Comparison of ENCODE assay signal across 17 cellular contexts in the genomic region with DNA sequence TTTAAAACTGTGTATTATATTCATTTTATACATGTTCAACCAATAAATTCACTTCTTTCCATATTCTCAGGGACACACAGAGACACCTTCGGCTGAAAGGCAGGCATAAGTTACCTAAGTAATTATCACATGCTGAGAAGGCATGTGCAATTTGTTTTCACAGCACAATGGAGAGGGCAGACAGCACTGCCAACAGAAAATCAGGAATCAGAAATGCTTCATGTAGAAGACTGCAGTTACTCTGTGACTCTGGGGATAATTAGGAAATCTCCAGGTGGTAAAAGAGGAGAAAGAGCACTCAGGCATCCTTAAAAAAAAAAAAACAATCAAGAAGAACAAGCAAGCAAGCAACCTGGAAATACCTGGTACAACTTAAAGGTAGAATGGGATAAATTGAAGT.
"Had no signal": no experiment of that assay in that cellular context is flagged by ENCODE, and none has a peak within 500 bp of the region (broad histone marks: within the 10 kb centered on the region; RNA-seq: fewer than 3 reads in every experiment).

No MANE protein-coding gene starts in this region.

- H3K4me3 ChIP-seq: cardiac muscle cell, colonic mucosa, heart right ventricle, mucosa of descending colon, sigmoid colon, testis, upper lobe of right lung had no signal

- ATAC-seq: activated CD8-positive, alpha-beta T cell treated with anti-CD3 and anti-CD28 coated beads, Interleukin-2, amount 10 ng/mL, durations not matched to agents 7 days and 5 days; heart right ventricle; left lobe of liver; mucosa of descending colon; natural killer cell; upper lobe of right lung had no signal

- DNase-seq: activated CD4-positive, alpha-beta T cell treated with anti-CD3 and anti-CD28 coated beads for 48 hours; activated CD8-positive, alpha-beta T cell treated with anti-CD3 and anti-CD28 coated beads, Interleukin-2, amount 10 ng/mL, durations not matched to agents 7 days and 5 days; activated naive CD4-positive, alpha-beta T cell; colonic mucosa; effector CD4-positive, alpha-beta T cell; heart right ventricle; mammary epithelial cell; mucosa of descending colon; natural killer cell; sigmoid colon; stimulated activated CD4-positive, alpha-beta T cell treated with anti-CD3 and anti-CD28 coated beads, Interleukin-12 subunit alpha, Interleukin-12 subunit beta, amount 100 ng/mL, for 4 hours; stimulated activated CD4-positive, alpha-beta T cell treated with anti-CD3 and anti-CD28 coated beads, Interleukin-2, amount 100 ng/mL, for 48 hours; stimulated activated CD8-positive, alpha-beta memory T cell treated with anti-CD3 and anti-CD28 coated beads, Interleukin-4, amount 100 ng/mL, for 48 hours; testis; upper lobe of right lung had no signal

- H3K36me3 ChIP-seq: cardiac muscle cell, colonic mucosa, heart right ventricle, sigmoid colon, upper lobe of right lung had no signal

- H3K4me1 ChIP-seq: colonic mucosa, heart right ventricle, testis, upper lobe of right lung had no signal

- H3K27me3 ChIP-seq: cardiac muscle cell, colonic mucosa, heart right ventricle, sigmoid colon, testis, upper lobe of right lung had no signal

- H3K9me3 ChIP-seq: colonic mucosa, mucosa of descending colon, sigmoid colon, testis, upper lobe of right lung had no signal
